11 cellular contexts compared by ENCODE assay signal in the genomic region with DNA sequence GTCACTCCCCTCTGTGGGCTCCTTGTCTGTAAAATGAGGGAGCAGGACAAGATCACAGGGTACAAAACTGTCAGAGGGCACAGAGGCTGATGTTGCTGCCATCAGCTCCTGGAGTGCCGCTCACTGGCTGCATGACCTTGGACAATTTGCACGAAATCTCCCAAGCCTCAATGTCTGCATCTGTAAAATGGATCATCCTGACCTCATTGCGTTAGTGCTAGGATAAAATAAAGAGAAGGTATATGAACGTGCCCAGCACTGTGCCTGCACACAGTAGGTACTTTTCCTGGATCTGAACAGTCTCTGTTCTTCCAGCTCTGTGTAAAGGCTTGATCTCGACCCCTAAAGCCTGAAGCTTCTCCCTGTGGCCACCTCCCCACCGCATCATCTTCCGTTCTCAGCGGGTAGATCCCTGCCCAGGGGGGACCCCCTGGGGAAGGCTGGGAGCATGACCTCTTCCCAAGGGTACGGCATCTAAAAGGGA. TPM values are rescaled to one million over a fixed set of nuclear protein-coding genes. Genes with fewer than 3 reads are reported as not detected.
DNase-seq lines count a peak whose midpoint lies in the region; ATAC-seq, FAIRE-seq and TF ChIP-seq lines count a peak whose summit lies in the region.
"Had no signal": no experiment of that assay in that cellular context is flagged by ENCODE, and none has a peak within 500 bp of the region (broad histone marks: within the 10 kb centered on the region; RNA-seq: fewer than 3 reads in every experiment).

No MANE protein-coding gene starts in this region.

- peak overlapping the region; percentile 95 to 100 (median 98) for H3K27ac Mint-ChIP-seq in naive thymus-derived CD8-positive, alpha-beta T cell

- H3K36me3 Mint-ChIP-seq in naive thymus-derived CD8-positive, alpha-beta T cell = no peaks in the 10 kb centered on the region

- POLR2A ChIA-PET in naive thymus-derived CD8-positive, alpha-beta T cell (lab: Charles Lee) = interaction anchor here (0.6 to 9.7 kb wide), 7 partner anchors 13 to 55 kb away, joined by 3 to 119 read pairs (median 8); no protein-coding TSS in a partner anchor

- no peak for ATAC-seq in heart right ventricle
- ATAC-seq in naive thymus-derived CD8-positive, alpha-beta T cell = no peak

- TF ChIP-seq CTCF in heart right ventricle (IDR thresholded peaks at IDR 0.05) (no peak), colonic mucosa (IDR thresholded peaks at IDR 0.05) (no peak), WERI-Rb-1 (IDR thresholded peaks at IDR 0.05; ENCODE audit: low read depth, low read length) (no peak)

- H3K4me1 Mint-ChIP-seq in naive thymus-derived CD8-positive, alpha-beta T cell = peaks cover 45 to 89% (median 71%) of the 10 kb centered on the region in 4 donors

- peak overlapping the region; percentile 77 to 95 (median 84) for H3K4me3 Mint-ChIP-seq in naive thymus-derived CD8-positive, alpha-beta T cell

- H3K27me3 ChIP-seq in heart right ventricle (peaks cover 0 to 5% (median 0%) of the 10 kb centered on the region in 7 donors), colonic mucosa (no peaks in the 10 kb centered on the region), small intestine (ENCODE audit: control insufficient read depth in 2 of 2, insufficient read depth in 2 of 2, low read length in 2 of 2) (no peaks in the 10 kb centered on the region), WERI-Rb-1 (ENCODE audit: insufficient read depth, low read depth, severe bottlenecking) (peaks cover 46% of the 10 kb centered on the region)

- DNase-seq in heart right ventricle (no peak), cardiac septum (ENCODE audit: low spot score) (no peak), colonic mucosa (no peak), small intestine (no peak), AG08395 (ENCODE audit: low spot score) (no peak), WERI-Rb-1 (no peak), T-helper 9 cell (no peak)
- DNase-seq in naive thymus-derived CD8-positive, alpha-beta T cell = no peak
- DNase-seq: H7, Karpas-422, RPMI8226 had no signal

- H3K36me3 ChIP-seq in heart right ventricle = peaks cover 0 to 33% (median 0%) of the 10 kb centered on the region in 9 donors
- no peaks in the 10 kb centered on the region for H3K36me3 ChIP-seq in colonic mucosa
- H3K36me3 ChIP-seq in small intestine (ENCODE audit: control insufficient read depth in 2 of 2, insufficient read depth in 2 of 2, low read length in 2 of 2) = peaks cover 3 to 5% of the 10 kb centered on the region in 2 donors
- H3K36me3 ChIP-seq in WERI-Rb-1 = no peaks in the 10 kb centered on the region

- FAIRE-seq in small intestine (lab: Jason Lieb, UNC) = no peak

- peaks cover 21 to 100% (median 91%) of the 10 kb centered on the region in 9 donors for H3K4me1 ChIP-seq in heart right ventricle
- peaks cover 3% of the 10 kb centered on the region for H3K4me1 ChIP-seq in colonic mucosa
- H3K4me1 ChIP-seq in small intestine (ENCODE audit: control insufficient read depth in 2 of 2, insufficient read depth in 1 of 2, low read depth in 1 of 2, low read length in 1 of 2) = peaks cover 0 to 6% of the 10 kb centered on the region in 2 donors

- no peaks in the 10 kb centered on the region for H3K27me3 Mint-ChIP-seq in naive thymus-derived CD8-positive, alpha-beta T cell

- intact Hi-C loops in heart right ventricle (cut with DNase I) = loop anchor here in 1 of 10 donors (5.0 kb wide), 2 partner anchors 32 to 47 kb away; no protein-coding TSS in a partner anchor
- intact Hi-C loops in cardiac septum (cut with DNase I) = no loop called here
- intact Hi-C loops in colonic mucosa (cut with DNase I) = no loop called here

- peak overlapping the region in 1 of 10 donors; percentile 12 for H3K4me3 ChIP-seq in heart right ventricle
- H3K4me3 ChIP-seq in colonic mucosa = no peak overlapping the region
- H3K4me3 ChIP-seq in small intestine (ENCODE audit: low read depth in 1 of 2, low read length in 2 of 2) = no peak overlapping the region
- no peak overlapping the region for H3K4me3 ChIP-seq in WERI-Rb-1 (ENCODE audit: low read depth, low read length)

- H3K9ac ChIP-seq in colonic mucosa (ENCODE audit: low read depth in 2 of 2, low read length in 2 of 2) = no peak overlapping the region

- H3K27ac ChIP-seq in heart right ventricle = peak overlapping the region in 9 of 10 donors; percentile 54 to 99 (median 78)
- peak overlapping the region; percentile 49 for H3K27ac ChIP-seq in colonic mucosa
- peak overlapping the region in 1 of 2 donors; percentile 79 for H3K27ac ChIP-seq in small intestine (ENCODE audit: low read depth in 1 of 2, low read length in 1 of 2)
- no peak overlapping the region for H3K27ac ChIP-seq in WERI-Rb-1

- 92% methylated on average over 9 of the region's 9 CpGs for WGBS in heart right ventricle, 2 donors
- 93 to 97% (median 94%) methylated on average over 9 of the region's 9 CpGs for WGBS in small intestine, 3 donors

- H3K9me3 ChIP-seq in heart right ventricle = no peaks in the 10 kb centered on the region
- H3K9me3 ChIP-seq in colonic mucosa = no peaks in the 10 kb centered on the region
- no peaks in the 10 kb centered on the region for H3K9me3 ChIP-seq in small intestine (ENCODE audit: control insufficient read depth, low read depth)
- no peaks in the 10 kb centered on the region for H3K9me3 ChIP-seq in WERI-Rb-1 (ENCODE audit: severe bottlenecking)

- H3K9me3 Mint-ChIP-seq in naive thymus-derived CD8-positive, alpha-beta T cell = no peaks in the 10 kb centered on the region

RNA-seq across cellular contexts. Expression of a gene that starts 12.9 kb away (rescaled TPM):
- total RNA-seq in heart right ventricle = 10 to 100 TPM in 8 of 10 donors, 1 to 10 TPM in 2; 8.0 to 55.4 (median 15.7) TPM
- 10 to 100 TPM; 11.9 to 15.3 TPM for polyA plus RNA-seq in heart right ventricle
- total RNA-seq in cardiac septum = 15.5 TPM
- total RNA-seq in colonic mucosa = 10 to 100 TPM; 27.2 to 28.1 TPM
- total RNA-seq in naive thymus-derived CD8-positive, alpha-beta T cell = 10 to 100 TPM; 16.5 to 18.4 TPM
- polyA plus RNA-seq in naive thymus-derived CD8-positive, alpha-beta T cell = 10 to 100 TPM; 19.7 to 64.6 (median 21.8) TPM
- 10 to 100 TPM; 17.2 to 30.4 (median 20.0) TPM for polyA plus RNA-seq in small intestine

RNA-seq across cellular contexts. Expression of a gene that starts 50.1 kb away (rescaled TPM):
- total RNA-seq in heart right ventricle (100 to 1,000 TPM in 2 of 10 donors, 10 to 100 TPM in 8; 59.6 to 161 (median 92.0) TPM), cardiac septum (68.2 TPM), colonic mucosa (10 to 100 TPM; 54.3 to 56.0 TPM)
- polyA plus RNA-seq in heart right ventricle (10 to 100 TPM; 36.9 to 48.2 TPM), small intestine (10 to 100 TPM; 15.9 to 21.5 (median 16.2) TPM)
- total RNA-seq in naive thymus-derived CD8-positive, alpha-beta T cell = 10 to 100 TPM; 63.0 to 64.9 TPM
- polyA plus RNA-seq in naive thymus-derived CD8-positive, alpha-beta T cell = 1 to 10 TPM; 5.3 to 7.5 (median 5.4) TPM
